Comparison of ENCODE assay signal across 14 cellular contexts in the genomic region with DNA sequence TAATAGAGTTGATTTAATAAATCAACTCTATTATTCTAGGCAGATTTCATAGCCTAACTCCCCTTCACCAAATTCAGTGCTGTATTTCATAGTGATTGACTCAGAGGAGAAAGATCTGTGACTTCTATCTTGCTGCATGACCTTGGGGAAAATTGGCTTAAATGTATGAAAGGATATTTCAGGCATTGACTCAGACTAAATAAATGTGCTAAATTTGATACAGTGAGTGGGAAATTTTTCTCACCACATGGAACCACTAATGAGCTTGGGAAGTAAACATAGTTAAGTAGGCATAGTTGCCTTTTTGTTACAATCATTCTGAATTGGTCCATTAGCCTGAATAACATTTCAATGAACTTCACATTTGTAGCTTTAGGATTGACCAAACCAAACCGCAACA.
"Had no signal": no experiment of that assay in that cellular context is flagged by ENCODE, and none has a peak within 500 bp of the region (broad histone marks: within the 10 kb centered on the region; RNA-seq: fewer than 3 reads in every experiment).

No MANE protein-coding gene starts in this region.

- H3K36me3 Mint-ChIP-seq: activated naive CD4-positive, alpha-beta T cell treated with anti-CD3 and anti-CD28 coated beads, Interleukin-2, amount 10 ng/mL, durations not matched to agents 7 days and 5 days; naive thymus-derived CD4-positive, alpha-beta T cell; stimulated activated effector memory CD8-positive, alpha-beta T cell treated with anti-CD3 and anti-CD28 coated beads, Interleukin-12 subunit alpha, Interleukin-12 subunit beta, amount 100 ng/mL, for 72 hours had no signal

- H3K27ac ChIP-seq: brain microvascular endothelial cell, tibial nerve, vagina had no signal

- H3K4me3 ChIP-seq: tibial nerve, vagina had no signal

- H3K4me1 Mint-ChIP-seq: activated naive CD4-positive, alpha-beta T cell treated with anti-CD3 and anti-CD28 coated beads, Interleukin-2, amount 10 ng/mL, durations not matched to agents 7 days and 5 days; naive thymus-derived CD4-positive, alpha-beta T cell; stimulated activated effector memory CD8-positive, alpha-beta T cell treated with anti-CD3 and anti-CD28 coated beads, Interleukin-12 subunit alpha, Interleukin-12 subunit beta, amount 100 ng/mL, for 72 hours had no signal

- ATAC-seq: naive thymus-derived CD4-positive, alpha-beta T cell; right cardiac atrium; stimulated activated effector memory CD8-positive, alpha-beta T cell treated with anti-CD3 and anti-CD28 coated beads, Interleukin-12 subunit alpha, Interleukin-12 subunit beta, amount 100 ng/mL, for 72 hours had no signal

- H3K9me3 ChIP-seq: tibial nerve, vagina had no signal

- H3K4me3 Mint-ChIP-seq: activated naive CD4-positive, alpha-beta T cell treated with anti-CD3 and anti-CD28 coated beads, Interleukin-2, amount 10 ng/mL, durations not matched to agents 7 days and 5 days; naive thymus-derived CD4-positive, alpha-beta T cell; stimulated activated effector memory CD8-positive, alpha-beta T cell treated with anti-CD3 and anti-CD28 coated beads, Interleukin-12 subunit alpha, Interleukin-12 subunit beta, amount 100 ng/mL, for 72 hours had no signal

- DNase-seq: activated CD4-positive, alpha-beta T cell treated with anti-CD3 and anti-CD28 coated beads, Interleukin-2, amount 50 U/mL, for 1 hour; activated CD4-positive, CD25-positive, alpha-beta regulatory T cell; activated naive CD4-positive, alpha-beta T cell treated with anti-CD3 and anti-CD28 coated beads, Interleukin-2, amount 10 ng/mL, durations not matched to agents 7 days and 5 days; activated T-cell treated with anti-CD3 and anti-CD28 coated beads for 4 hours; brain microvascular endothelial cell; dermis blood vessel endothelial cell; erythroblast; foreskin fibroblast; naive thymus-derived CD4-positive, alpha-beta T cell; right cardiac atrium had no signal

- H3K4me1 ChIP-seq: tibial nerve had no signal

- H3K27ac Mint-ChIP-seq: activated naive CD4-positive, alpha-beta T cell treated with anti-CD3 and anti-CD28 coated beads, Interleukin-2, amount 10 ng/mL, durations not matched to agents 7 days and 5 days; activated T-helper 2 cell treated with anti-CD3 and anti-CD28 coated beads, Interferon-gamma antibody, Interleukin-2, Interleukin-4, amounts not matched to agents 10 μg/mL and 5 μg/mL and 100 μg/mL, durations not matched to agents 14 hours and 24 hours and 36 hours; naive thymus-derived CD4-positive, alpha-beta T cell; stimulated activated effector memory CD8-positive, alpha-beta T cell treated with anti-CD3 and anti-CD28 coated beads, Interleukin-12 subunit alpha, Interleukin-12 subunit beta, amount 100 ng/mL, for 72 hours had no signal

- H3K9me3 Mint-ChIP-seq: activated naive CD4-positive, alpha-beta T cell treated with anti-CD3 and anti-CD28 coated beads, Interleukin-2, amount 10 ng/mL, durations not matched to agents 7 days and 5 days; activated T-helper 2 cell treated with anti-CD3 and anti-CD28 coated beads, Interferon-gamma antibody, Interleukin-2, Interleukin-4, amounts not matched to agents 10 μg/mL and 5 μg/mL and 100 μg/mL, durations not matched to agents 14 hours and 24 hours and 36 hours; naive thymus-derived CD4-positive, alpha-beta T cell; stimulated activated effector memory CD8-positive, alpha-beta T cell treated with anti-CD3 and anti-CD28 coated beads, Interleukin-12 subunit alpha, Interleukin-12 subunit beta, amount 100 ng/mL, for 72 hours had no signal

- H3K27me3 ChIP-seq: brain microvascular endothelial cell, tibial nerve, vagina had no signal

- H3K36me3 ChIP-seq: brain microvascular endothelial cell, tibial nerve, vagina had no signal
